Comparison of ENCODE assay signal across 19 cellular contexts in genomic region chr4:8582436-8582835, GRCh38. TPM values are rescaled to one million over a fixed set of nuclear protein-coding genes. Genes with fewer than 3 reads are reported as not detected.
"Had no signal": no experiment of that assay in that cellular context is flagged by ENCODE, and none has a peak within 500 bp of the region (broad histone marks: within the 10 kb centered on the region; RNA-seq: fewer than 3 reads in every experiment).

No MANE protein-coding gene starts in this region.

- H3K9me3 Mint-ChIP-seq: central memory CD8-positive, alpha-beta T cell; mesothelial cell of epicardium; stimulated activated memory B cell treated with anti-CD40 and anti-IgM and Interleukin-4, amounts not matched to agents 10 μg/mL and 1 μg/mL and 100 μg/mL, for 72 hours; stimulated activated naive CD8-positive, alpha-beta T cell treated with anti-CD3 and anti-CD28 coated beads, Interleukin-15, Interleukin-2, amounts not matched to agents 100 ng/mL and 50 ng/mL, for 24 hours had no signal

- H3K9me3 ChIP-seq: heart right ventricle, tibial artery had no signal

- H3K4me3 ChIP-seq: dorsolateral prefrontal cortex, heart right ventricle, smooth muscle cell, tibial artery had no signal

- ATAC-seq: heart right ventricle; left lobe of liver; stimulated activated memory B cell treated with anti-CD40 and anti-IgM and Interleukin-4, amounts not matched to agents 10 μg/mL and 1 μg/mL and 100 μg/mL, for 72 hours had no signal

- H3K4me2 ChIP-seq: smooth muscle cell had no signal

- DNase-seq: cortex of kidney; effector CD8-positive, alpha-beta T cell; foreskin melanocyte; heart right ventricle; hypothalamus; occipital lobe; stimulated activated CD4-positive, alpha-beta T cell treated with anti-CD3 and anti-CD28 coated beads, Interleukin-4, amount 100 ng/mL, for 24 hours had no signal

- H3K36me3 ChIP-seq: heart right ventricle, tibial artery had no signal

- H3K27ac Mint-ChIP-seq: mesothelial cell of epicardium; nephron; stimulated activated memory B cell treated with anti-CD40 and anti-IgM and Interleukin-4, amounts not matched to agents 10 μg/mL and 1 μg/mL and 100 μg/mL, for 72 hours; stimulated activated naive CD8-positive, alpha-beta T cell treated with anti-CD3 and anti-CD28 coated beads, Interleukin-15, Interleukin-2, amounts not matched to agents 100 ng/mL and 50 ng/mL, for 24 hours had no signal

- H3K4me1 Mint-ChIP-seq: central memory CD8-positive, alpha-beta T cell; stimulated activated memory B cell treated with anti-CD40 and anti-IgM and Interleukin-4, amounts not matched to agents 10 μg/mL and 1 μg/mL and 100 μg/mL, for 72 hours had no signal

- FAIRE-seq: islet of Langerhans had no signal

- H3K27ac ChIP-seq: dorsolateral prefrontal cortex, heart right ventricle, tibial artery had no signal

- H3K4me1 ChIP-seq: heart right ventricle had no signal

- H3K4me3 Mint-ChIP-seq: central memory CD8-positive, alpha-beta T cell; mesothelial cell of epicardium; nephron; stimulated activated memory B cell treated with anti-CD40 and anti-IgM and Interleukin-4, amounts not matched to agents 10 μg/mL and 1 μg/mL and 100 μg/mL, for 72 hours; stimulated activated naive CD8-positive, alpha-beta T cell treated with anti-CD3 and anti-CD28 coated beads, Interleukin-15, Interleukin-2, amounts not matched to agents 100 ng/mL and 50 ng/mL, for 24 hours had no signal

- H3K36me3 Mint-ChIP-seq: mesothelial cell of epicardium; stimulated activated memory B cell treated with anti-CD40 and anti-IgM and Interleukin-4, amounts not matched to agents 10 μg/mL and 1 μg/mL and 100 μg/mL, for 72 hours had no signal

RNA-seq across cellular contexts. Expression of gene GPR78, which starts 2.2 kb away (rescaled TPM):
- total RNA-seq: left lobe of liver, lower leg skin, occipital lobe, pulmonary artery endothelial cell, smooth muscle cell had no signal

RNA-seq across cellular contexts. Expression of gene CPZ, which starts 10.1 kb away (rescaled TPM):
- total RNA-seq: pulmonary artery endothelial cell had no signal
